ENCODE assay signal across 10 cellular contexts in genomic region chr16:24045641-24046040, GRCh38.
DNase-seq lines count a peak whose midpoint lies in the region; ATAC-seq and TF ChIP-seq lines count a peak whose summit lies in the region.
"Had no signal": no experiment of that assay in that cellular context is flagged by ENCODE, and none has a peak within 500 bp of the region (broad histone marks: within the 10 kb centered on the region; RNA-seq: fewer than 3 reads in every experiment).

No MANE protein-coding gene starts in this region.

- H2AFZ ChIP-seq in HCT116 (ENCODE audit: low read depth, low read length, poor library complexity, severe bottlenecking) = no peak overlapping the region
- H2AFZ ChIP-seq in hepatocyte = no peak overlapping the region

- in situ Hi-C loops in ACHN (cut with HindIII; ENCODE audit: low pct_ligation_motif_present, low pct_unique_long_range_greater_than_20kb, low sequenced_read_pairs) = no loop called here

- H3K27me3 ChIP-seq in HCT116 (ENCODE audit: insufficient read depth, low read length) = peaks cover 16% of the 10 kb centered on the region; the same call in 1 of the 2 replicates
- H3K27me3 ChIP-seq in hepatocyte = peaks cover 9% of the 10 kb centered on the region

- peak; percentile 71 for ATAC-seq in HCT116
- ATAC-seq in HG02571 (IDR thresholded peaks at IDR 0.05; ENCODE audit: unreplicated experiment) = no peak
- no peak for ATAC-seq in sciatic nerve

- H3K36me3 ChIP-seq in HCT116 (ENCODE audit: control insufficient read depth in 1 of 2, insufficient read depth in 2 of 2, low read length in 2 of 2) (no peaks in the 10 kb centered on the region), hepatocyte (replicated peaks; ENCODE audit: insufficient read depth, low read depth) (no peaks in the 10 kb centered on the region)

- RAD21 ChIA-PET in HCT116 (lab: Charles Lee; ENCODE audit: low non-redundant PET in 1 of 2, low total read pairs in 2 of 2, uncharacterized antibody in 2 of 2, unreplicated experiment in 2 of 2) = interaction anchor here (0.6 to 2.3 kb wide), 5 partner anchors 207 to 459 kb away, joined by 4 to 15 read pairs (median 5); no protein-coding TSS in a partner anchor

- TF ChIP-seq CTCF in HCT116 (IDR thresholded peaks at IDR 0.05 in 2 of 3, conservative IDR thresholded peaks at IDR 0.05 in 1 of 3; ENCODE audit: borderline replicate concordance in 1 of 3, insufficient read depth in 1 of 3, low read depth in 2 of 3, low read length in 2 of 3) = peak; percentile 24 to 53 (median 45); a peak in 4 of 6 replicates
- 0 out of 2 replicates have a peak, but pooled peaks have one; percentile 12 for TF ChIP-seq CTCF in RWPE1 (conservative IDR thresholded peaks at IDR 0.05; ENCODE audit: low read depth)
- peak; percentile 56 for TF ChIP-seq CTCF in hepatocyte (IDR thresholded peaks at IDR 0.05; ENCODE audit: poor library complexity)

- H3K4me1 ChIP-seq in HCT116 (ENCODE audit: control insufficient read depth in 1 of 2, insufficient read depth in 2 of 2, low read length in 2 of 2) = no peaks in the 10 kb centered on the region
- no peaks in the 10 kb centered on the region for H3K4me1 ChIP-seq in hepatocyte (ENCODE audit: insufficient read depth)

- 9% methylated on average over 12 of the region's 12 CpGs for WGBS in hepatocyte (ENCODE audit: low lambda C conversion rate, missing lambda C conversion rate)

- H3K9me2 ChIP-seq in HCT116 (ENCODE audit: insufficient read depth) (no peaks in the 10 kb centered on the region), hepatocyte (replicated peaks; ENCODE audit: insufficient read depth) (no peaks in the 10 kb centered on the region)

- no peaks in the 10 kb centered on the region for H3K9me3 ChIP-seq in HCT116 (ENCODE audit: control insufficient read depth in 1 of 2, insufficient read depth in 1 of 2, low read depth in 1 of 2, low read length in 2 of 2)
- no peaks in the 10 kb centered on the region for H3K9me3 ChIP-seq in hepatocyte (ENCODE audit: low read depth)

- TF ChIP-seq RAD21 in HCT116 (IDR thresholded peaks at IDR 0.05; ENCODE audit: low read depth) = peak; percentile 71

- no TSS peak for BruUV-seq in HCT116 (replicated peaks; lab: Mats Ljungman, UMichigan)

- DNase-seq in Ammon's horn (ENCODE audit: low spot score) = peak; percentile 65
- DNase-seq in HCT116 (ENCODE audit: low read depth, low spot score) = no peak
- DNase-seq in RWPE1 (ENCODE audit: low spot score) = peak; percentile 14
- DNase-seq in hepatocyte (ENCODE audit: low spot score) = peak; percentile 25
- no peak for DNase-seq in NCI-H345 treated with DMSO at 0.1 percent for 48 hours (lab: John Stamatoyannopoulos, UW; ENCODE audit: unreplicated experiment)
- no peak for DNase-seq in sciatic nerve (ENCODE audit: low spot score)
- no peak for DNase-seq in ACHN
- DNase-seq: activated effector memory CD4-positive, alpha-beta T cell treated with anti-CD3 and anti-CD28 coated beads, Interleukin-2, amount 50 U/mL, for 16 hours; NCI-H1694 treated with DMSO at 0.1 percent for 48 hours had no signal

- H3K79me2 ChIP-seq in HCT116 (ENCODE audit: insufficient read depth, low read length) = no peaks in the 10 kb centered on the region
- H3K79me2 ChIP-seq in hepatocyte = no peaks in the 10 kb centered on the region

- no peak for TF ChIP-seq POLR2A in HCT116 (IDR thresholded peaks at IDR 0.05; ENCODE audit: borderline replicate concordance, extremely low read depth, insufficient read depth, insufficient read length)

- no peak overlapping the region for H3K4me2 ChIP-seq in HCT116 (ENCODE audit: low read length)
- no peak overlapping the region for H3K4me2 ChIP-seq in hepatocyte

- no peak overlapping the region for H3K9ac ChIP-seq in HCT116 (ENCODE audit: low read length)

- H4K20me1 ChIP-seq in HCT116 (ENCODE audit: insufficient read depth) (no peaks in the 10 kb centered on the region), hepatocyte (ENCODE audit: insufficient read depth, poor library complexity, severe bottlenecking) (no peaks in the 10 kb centered on the region)

- CTCF ChIA-PET in HCT116 (lab: Charles Lee) = interaction anchor here (0.6 to 7.7 kb wide), 9 partner anchors 9 to 488 kb away, joined by 3 to 101 read pairs (median 4); no protein-coding TSS in a partner anchor
- CTCF ChIA-PET in RWPE1 (lab: Yijun Ruan, JAX) = interaction anchor here (0.6 to 1.9 kb wide), 13 partner anchors 12 to 475 kb away, joined by 3 to 19 read pairs (median 4); no protein-coding TSS in a partner anchor

- intact Hi-C loops in HCT116 (cut with micrococcal nuclease) = no loop called here
- intact Hi-C loops in sciatic nerve (cut with DNase I) = loop anchor here (10.0 kb wide), 2 partner anchors 209 to 459 kb away; partner anchors contain the start of gene CACNG3

- H3K27ac ChIP-seq in HCT116 (ENCODE audit: low read depth, low read length) (no peak overlapping the region), RWPE1 (no peak overlapping the region), hepatocyte (no peak overlapping the region)

- H3K4me3 ChIP-seq in HCT116 (replicated peaks in 1 of 2; ENCODE audit: low read depth in 1 of 2, low read length in 2 of 2) = no peak overlapping the region
- no peak overlapping the region for H3K4me3 ChIP-seq in hepatocyte

- POLR2A ChIA-PET in HCT116 (lab: Charles Lee) (interaction anchor here (1.5 kb wide), 1 partner anchor 459 kb away, joined by 4 read pairs; no protein-coding TSS in a partner anchor), RWPE1 (lab: Yijun Ruan, JAX; ENCODE audit: low non-redundant PET) (no interaction called here)

TF ChIP-seq in HCT116, 20 proteins besides CTCF, POLR2A, EP300 and RAD21:
- TF ChIP-seq POLR2AphosphoS5 (IDR thresholded peaks at IDR 0.05; ENCODE audit: low read depth, low read length) = no peak
- no peak for TF ChIP-seq ZNF274 (IDR thresholded peaks at IDR 0.05; ENCODE audit: low read depth, low read length)
- TF ChIP-seq CBX3 (IDR thresholded peaks at IDR 0.05; ENCODE audit: low read depth) = no peak
- TF ChIP-seq JUND (IDR thresholded peaks at IDR 0.05) = no peak
- no peak for TF ChIP-seq SIN3A (IDR thresholded peaks at IDR 0.05; ENCODE audit: low read depth)
- TF ChIP-seq YY1 (IDR thresholded peaks at IDR 0.05; ENCODE audit: extremely low read depth, insufficient replicate concordance, low read depth, low read length) = no peak
- no peak for TF ChIP-seq REST (IDR thresholded peaks at IDR 0.05; ENCODE audit: low read depth)
TF ChIP-seq in HCT116: peak in this region for 0.

Comparison
In these comparisons a context has a peak if more than half of its experiments do, and no peak if none do; other contexts are left out.
1. DNase-seq: peak in Ammon's horn (single experiment), RWPE1 (single experiment) and hepatocyte (single experiment); none in HCT116 (single experiment), NCI-H345 treated with DMSO at 0.1 percent for 48 hours (single experiment), sciatic nerve (single experiment) and ACHN (single experiment).
2. Peak in every context shown above with its lines, with median percentiles within 50 percentile points of each other: CTCF ChIP-seq.